13 cellular contexts compared by ENCODE assay signal in genomic region chr17:79788989-79789942, GRCh38. TPM values are rescaled to one million over a fixed set of nuclear protein-coding genes. Genes with fewer than 3 reads are reported as not detected.
A peak's percentile ranks its signal among the peaks of the same experiment; 100 is the strongest.
DNase-seq lines count a peak whose midpoint lies in the region; TF ChIP-seq lines count a peak whose summit lies in the region.
"Had no signal": no experiment of that assay in that cellular context is flagged by ENCODE, and none has a peak within 500 bp of the region (broad histone marks: within the 10 kb centered on the region; RNA-seq: fewer than 3 reads in every experiment).

No MANE protein-coding gene starts in this region.

- H3K27me3 ChIP-seq in AG04450 (ENCODE audit: control insufficient read depth, insufficient read depth, low read length) (peaks cover 49% of the 10 kb centered on the region), esophagus muscularis mucosa (peaks cover 35 to 100% (median 52%) of the 10 kb centered on the region in 4 donors)
- peaks cover 23% of the 10 kb centered on the region for H3K27me3 ChIP-seq in CD4-positive, alpha-beta memory T cell (ENCODE audit: insufficient read depth, low read length)

- H3K27ac ChIP-seq in AG04450 (ENCODE audit: low read depth, low read length) (no peak overlapping the region), esophagus muscularis mucosa (replicated peaks in 1 of 4) (no peak overlapping the region), mesodermal cell (ENCODE audit: low read depth, low read length, severe bottlenecking) (no peak overlapping the region)
- no peak overlapping the region for H3K27ac ChIP-seq in CD4-positive, alpha-beta memory T cell (ENCODE audit: low read depth, low read length)
- H3K27ac ChIP-seq: pancreas, testis had no signal

- H3K4me3 Mint-ChIP-seq in IgD-negative memory B cell (peak overlapping the region in 3 of 4 donors; percentile 38 to 65 (median 41)), CD14-positive monocyte (peak overlapping the region in 1 of 2 donors; percentile 52)
- peak overlapping the region in 1 of 8 donors; percentile 36 for H3K4me3 Mint-ChIP-seq in CD4-positive, alpha-beta memory T cell

- peaks cover 10% of the 10 kb centered on the region; the same call in 1 of the 2 replicates for H3K9me3 ChIP-seq in AG04450 (ENCODE audit: control insufficient read depth, insufficient read depth, low read length)
- H3K9me3 ChIP-seq in esophagus muscularis mucosa = no peaks in the 10 kb centered on the region
- H3K9me3 ChIP-seq in mesodermal cell (ENCODE audit: control insufficient read depth, low read length) = no peaks in the 10 kb centered on the region
- no peaks in the 10 kb centered on the region for H3K9me3 ChIP-seq in CD4-positive, alpha-beta memory T cell (ENCODE audit: control insufficient read depth in 1 of 2, low read length in 2 of 2)
- H3K9me3 ChIP-seq: pancreas, testis had no signal

- no peak for TF ChIP-seq EP300 in esophagus muscularis mucosa (IDR thresholded peaks at IDR 0.05)

- H3K36me3 ChIP-seq in esophagus muscularis mucosa = peaks cover 0 to 6% (median 0%) of the 10 kb centered on the region in 4 donors
- peaks cover 21% of the 10 kb centered on the region for H3K36me3 ChIP-seq in mesodermal cell (ENCODE audit: control insufficient read depth, insufficient read depth, low read length)
- no peaks in the 10 kb centered on the region for H3K36me3 ChIP-seq in CD4-positive, alpha-beta memory T cell (ENCODE audit: insufficient read depth, low read length)
- H3K36me3 ChIP-seq: pancreas had no signal

- 0 out of 2 replicates have a peak overlapping the region, but pooled peaks have one; percentile 7 for H3K4me3 ChIP-seq in AG04450 (ENCODE audit: low read depth, low read length)
- H3K4me3 ChIP-seq in esophagus muscularis mucosa = peak overlapping the region in 3 of 4 donors; percentile 21 to 40 (median 30)
- H3K4me3 ChIP-seq in mesodermal cell (ENCODE audit: extremely low read depth, insufficient read depth, low read length, poor library complexity, severe bottlenecking) = peak overlapping the region; percentile 26
- no peak overlapping the region for H3K4me3 ChIP-seq in CD4-positive, alpha-beta memory T cell (ENCODE audit: low read length in 2 of 2)

- peak overlapping the region in 2 of 3 donors; percentile 52 to 71 for H3K27ac Mint-ChIP-seq in IgD-negative memory B cell
- H3K27ac Mint-ChIP-seq in CD4-positive, alpha-beta memory T cell = peak overlapping the region in 1 of 7 donors; percentile 63
- no peak overlapping the region for H3K27ac Mint-ChIP-seq in CD14-positive monocyte

- CTCF ChIA-PET in AG04450 (lab: Charles Lee) = interaction anchor here (0.6 to 1.6 kb wide), 10 partner anchors 8 to 204 kb away, joined by 3 to 6 read pairs (median 4); no protein-coding TSS in a partner anchor
- CTCF ChIA-PET in CD4-positive, alpha-beta memory T cell (lab: Charles Lee; ENCODE audit: partially characterized antibody) = interaction anchor here (0.8 to 2.2 kb wide), 18 partner anchors 9 to 219 kb away, joined by 3 to 8 read pairs (median 4); partner anchors contain the start of gene CBX2

- peaks cover 29 to 51% (median 49%) of the 10 kb centered on the region in 4 donors for H3K4me1 ChIP-seq in esophagus muscularis mucosa
- peaks cover 11% of the 10 kb centered on the region for H3K4me1 ChIP-seq in mesodermal cell (ENCODE audit: control insufficient read depth, insufficient read depth, low read length, poor library complexity, severe bottlenecking)
- H3K4me1 ChIP-seq in CD4-positive, alpha-beta memory T cell (ENCODE audit: insufficient read depth, low read length) = peaks cover 25% of the 10 kb centered on the region

- TF ChIP-seq CTCF in AG04450 (IDR thresholded peaks at IDR 0.05; ENCODE audit: low read depth, low read length) (no peak), esophagus muscularis mucosa (IDR thresholded peaks at IDR 0.05) (no peak), GM13976 (IDR thresholded peaks at IDR 0.05; ENCODE audit: borderline replicate concordance, control extremely low read depth, extremely low read depth, insufficient read depth, missing control alignments) (no peak), CD14-positive monocyte (IDR thresholded peaks at IDR 0.05) (no peak)

- POLR2A ChIA-PET in AG04450 (lab: Yijun Ruan, JAX) = no interaction called here
- POLR2A ChIA-PET in CD4-positive, alpha-beta memory T cell (lab: Charles Lee; ENCODE audit: partially characterized antibody) = interaction anchor here (0.7 kb wide), 1 partner anchor 50 kb away, joined by 3 read pairs; the partner anchor contains the start of gene CBX4

- in situ Hi-C loops in GM13976 (cut with MboI; ENCODE audit: low sequenced_read_pairs, unreplicated experiment) = no loop called here

- H3K4me1 Mint-ChIP-seq in IgD-negative memory B cell (peaks cover 0 to 4% (median 3%) of the 10 kb centered on the region in 3 donors), CD14-positive monocyte (peaks cover 18% of the 10 kb centered on the region)
- peaks cover 2 to 16% (median 7%) of the 10 kb centered on the region in 4 donors for H3K4me1 Mint-ChIP-seq in CD4-positive, alpha-beta memory T cell

- DNase-seq in AG04450 (ENCODE audit: low read depth, low spot score) (no peak), esophagus muscularis mucosa (ENCODE audit: extremely low spot score) (no peak), GM13976 (ENCODE audit: low spot score) (no peak), CD14-positive monocyte (ENCODE audit: low spot score) (no peak)
- no peak for DNase-seq in CD4-positive, alpha-beta memory T cell
- DNase-seq in stimulated activated CD4-positive, alpha-beta T cell treated with anti-CD3 and anti-CD28 coated beads, Interleukin-12 subunit alpha, Interleukin-12 subunit beta, amount 100 ng/mL, for 4 hours = no peak
- DNase-seq: KG1, NCI-H2029 treated with DMSO at 0.1 percent for 48 hours, testis had no signal

- H3K9me3 Mint-ChIP-seq in IgD-negative memory B cell (no peaks in the 10 kb centered on the region), CD14-positive monocyte (peaks cover 0 to 24% (median 6%) of the 10 kb centered on the region in 7 donors)
- peaks cover 0 to 1% (median 0%) of the 10 kb centered on the region in 8 donors for H3K9me3 Mint-ChIP-seq in CD4-positive, alpha-beta memory T cell

- WGBS in esophagus muscularis mucosa = 67% methylated on average over 9 of the region's 52 CpGs
- 2 to 4% methylated on average over 27 to 40 of the region's 52 CpGs for WGBS in mesodermal cell (ENCODE audit: insufficient coverage in 2 of 2), 2 experiments

- peaks cover 49% of the 10 kb centered on the region for H3K27me3 Mint-ChIP-seq in IgD-negative memory B cell
- peaks cover 29 to 41% of the 10 kb centered on the region in 2 donors for H3K27me3 Mint-ChIP-seq in CD4-positive, alpha-beta memory T cell
- H3K27me3 Mint-ChIP-seq in CD14-positive monocyte (ENCODE audit: low read depth in 3 of 3) = peaks cover 65 to 79% (median 70%) of the 10 kb centered on the region in 3 donors

- intact Hi-C loops in esophagus muscularis mucosa (cut with DNase I) = loop anchor here (2.0 to 5.0 kb wide), 2 partner anchors 128 to 202 kb away; no protein-coding TSS in a partner anchor
- intact Hi-C loops in CD4-positive, alpha-beta memory T cell (cut with micrococcal nuclease) = loop anchor here (1.0 kb wide), 1 partner anchor 127 kb away; no protein-coding TSS in a partner anchor
- intact Hi-C loops in CD14-positive monocyte (cut with micrococcal nuclease) = loop anchor here in 1 of 2 donors (5.0 kb wide), 2 partner anchors 128 to 198 kb away; no protein-coding TSS in a partner anchor

- TF ChIP-seq POLR2A in esophagus muscularis mucosa (IDR thresholded peaks at IDR 0.05; ENCODE audit: low read depth) = no peak

- H3K36me3 Mint-ChIP-seq in IgD-negative memory B cell (peaks cover 2% of the 10 kb centered on the region), CD14-positive monocyte (peaks cover 6 to 12% of the 10 kb centered on the region in 2 donors)
- no peaks in the 10 kb centered on the region for H3K36me3 Mint-ChIP-seq in CD4-positive, alpha-beta memory T cell

RNA-seq across cellular contexts. Expression of gene CBX8, which starts 7.6 kb away (rescaled TPM):
- polyA plus RNA-seq in AG04450 (2011; rRNA removed) (0.37 and 1.5 TPM in 2 replicates), IgD-negative memory B cell (3.2 TPM), CD14-positive monocyte (1 to 10 TPM; 2.5 TPM)
- 0.87 and 1.4 TPM in 2 replicates for polyA minus RNA-seq in AG04450 (2011; rRNA and poly(A)+ RNA removed)
- total RNA-seq in esophagus muscularis mucosa = 1 to 10 TPM; 1.7 to 7.5 (median 2.6) TPM
- polyA plus RNA-seq in mesodermal cell (2013, experiment 1 of 2) = 5.2 TPM
- 4.1 TPM for polyA plus RNA-seq in mesodermal cell (2013, experiment 2 of 2)
- total RNA-seq in CD4-positive, alpha-beta memory T cell = 1 to 10 TPM; 2.8 to 4.1 TPM
- under 1 TPM; 0.29 to 0.34 TPM for polyA plus RNA-seq in CD4-positive, alpha-beta memory T cell

RNA-seq across cellular contexts. Expression of gene CBX2, which starts 11.3 kb away (rescaled TPM):
- polyA plus RNA-seq in AG04450 (2011; rRNA removed) (2.2 and 2.3 TPM in 2 replicates), IgD-negative memory B cell (0.26 TPM), CD14-positive monocyte (under 1 TPM in 1 of 2 donors, not detected in 1; 0.09 TPM)
- 3.2 and 4.4 TPM in 2 replicates for polyA minus RNA-seq in AG04450 (2011; rRNA and poly(A)+ RNA removed)
- total RNA-seq in esophagus muscularis mucosa = 1 to 10 TPM in 3 of 4 donors, under 1 TPM in 1; 0.66 to 2.8 (median 1.5) TPM
- 26.6 TPM for polyA plus RNA-seq in mesodermal cell (2013, experiment 1 of 2)
- 22.3 TPM for polyA plus RNA-seq in mesodermal cell (2013, experiment 2 of 2)
- under 1 TPM; 0.06 to 0.44 TPM for total RNA-seq in CD4-positive, alpha-beta memory T cell
- polyA plus RNA-seq in CD4-positive, alpha-beta memory T cell = not detected

RNA-seq across cellular contexts. Expression of gene CBX4, which starts 50.0 kb away (rescaled TPM):
- polyA plus RNA-seq in AG04450 (2011; rRNA removed) (6.6 and 7.6 TPM in 2 replicates), IgD-negative memory B cell (4.1 TPM), CD14-positive monocyte (1 to 10 TPM; 1.4 to 3.6 TPM)
- 7.0 and 8.1 TPM in 2 replicates for polyA minus RNA-seq in AG04450 (2011; rRNA and poly(A)+ RNA removed)
- 10 to 100 TPM in 3 of 4 donors, 1 to 10 TPM in 1; 6.6 to 14.1 (median 12.3) TPM for total RNA-seq in esophagus muscularis mucosa
- polyA plus RNA-seq in mesodermal cell (2013, experiment 1 of 2) = 9.3 TPM
- 9.1 TPM for polyA plus RNA-seq in mesodermal cell (2013, experiment 2 of 2)
- 10 to 100 TPM; 64.7 to 65.7 TPM for total RNA-seq in CD4-positive, alpha-beta memory T cell
- polyA plus RNA-seq in CD4-positive, alpha-beta memory T cell = 1 to 10 TPM; 1.2 to 9.7 TPM

RNA-seq across cellular contexts. Expression of gene ENPP7, which starts 58.5 kb away (rescaled TPM):
- polyA plus RNA-seq in AG04450 (2011; rRNA removed) = not detected in 2 replicates
- not detected in 2 replicates for polyA minus RNA-seq in AG04450 (2011; rRNA and poly(A)+ RNA removed)
- polyA plus RNA-seq in IgD-negative memory B cell = 0.89 TPM
- not detected for total RNA-seq in esophagus muscularis mucosa
- polyA plus RNA-seq in mesodermal cell (2013, experiment 1 of 2) = not detected
- not detected for polyA plus RNA-seq in mesodermal cell (2013, experiment 2 of 2)
- total RNA-seq in CD4-positive, alpha-beta memory T cell = under 1 TPM in 1 of 2 experiments, not detected in 1; 0.20 TPM
- under 1 TPM in 1 of 2 donors, not detected in 1; 0.15 TPM for polyA plus RNA-seq in CD4-positive, alpha-beta memory T cell
- polyA plus RNA-seq in CD14-positive monocyte = not detected
- total RNA-seq: endothelial cell of umbilical vein had no signal
- polyA plus RNA-seq: endothelial cell of umbilical vein had no signal

Comparison
In these comparisons a context has a peak if more than half of its experiments do, and no peak if none do; other contexts are left out.
1. H3K4me3 ChIP-seq: peak in AG04450 (single experiment), esophagus muscularis mucosa (3 of 4) and mesodermal cell (single experiment); none in CD4-positive, alpha-beta memory T cell (0 of 2).
2. H3K27ac Mint-ChIP-seq: peak in IgD-negative memory B cell (2 of 3); none in CD14-positive monocyte (0 of 7).